Comparison of ENCODE assay signal across 13 cellular contexts in genomic region chr14:98736701-98737338, GRCh38.
"Had no signal": no experiment of that assay in that cellular context is flagged by ENCODE, and none has a peak within 500 bp of the region (broad histone marks: within the 10 kb centered on the region; RNA-seq: fewer than 3 reads in every experiment).

No MANE protein-coding gene starts in this region.

- ATAC-seq: left colon; left ventricle myocardium superior; natural killer cell treated with Interleukin-12 subunit alpha and Interleukin-12 subunit beta and Interleukin-15 and Interleukin-18, amount 100 ng/mL, for 72 hours had no signal

- DNase-seq: dermis blood vessel endothelial cell; foreskin melanocyte; left colon; left ventricle myocardium superior; mesenchymal stem cell; midbrain; small intestine; stimulated activated CD4-positive, alpha-beta T cell treated with anti-CD3 and anti-CD28 coated beads, Interleukin-12 subunit alpha, Interleukin-12 subunit beta, amount 100 ng/mL, for 4 hours; stimulated activated naive CD4-positive, alpha-beta T cell; stomach; substantia nigra; transverse colon had no signal
